In genomic region chr10:123044391-123044790, GRCh38 we compare ENCODE assay signal across 1 cellular context.
TF ChIP-seq lines count a peak whose summit lies in the region.

No MANE protein-coding gene starts in this region.

TF ChIP-seq in GM23338, 12 proteins besides CTCF, POLR2A, EP300 and RAD21 (continued from another document):
- TF ChIP-seq ETS1 (IDR thresholded peaks at IDR 0.05) (no peak), REST (IDR thresholded peaks at IDR 0.05; ENCODE audit: unreplicated experiment) (no peak), EZH2 (IDR thresholded peaks at IDR 0.05; ENCODE audit: low read depth, unreplicated experiment) (no peak), ZNF462 (CRISPR knock-in tag; IDR thresholded peaks at IDR 0.05) (no peak), JUNB (IDR thresholded peaks at IDR 0.05; ENCODE audit: unreplicated experiment) (no peak), CREB1 (CRISPR knock-in tag; IDR thresholded peaks at IDR 0.05; ENCODE audit: low read depth) (no peak), EZH2phosphoT487 (IDR thresholded peaks at IDR 0.05; ENCODE audit: unreplicated experiment) (no peak)
